ENCODE assay signal across 7 cellular contexts in the genomic region with DNA sequence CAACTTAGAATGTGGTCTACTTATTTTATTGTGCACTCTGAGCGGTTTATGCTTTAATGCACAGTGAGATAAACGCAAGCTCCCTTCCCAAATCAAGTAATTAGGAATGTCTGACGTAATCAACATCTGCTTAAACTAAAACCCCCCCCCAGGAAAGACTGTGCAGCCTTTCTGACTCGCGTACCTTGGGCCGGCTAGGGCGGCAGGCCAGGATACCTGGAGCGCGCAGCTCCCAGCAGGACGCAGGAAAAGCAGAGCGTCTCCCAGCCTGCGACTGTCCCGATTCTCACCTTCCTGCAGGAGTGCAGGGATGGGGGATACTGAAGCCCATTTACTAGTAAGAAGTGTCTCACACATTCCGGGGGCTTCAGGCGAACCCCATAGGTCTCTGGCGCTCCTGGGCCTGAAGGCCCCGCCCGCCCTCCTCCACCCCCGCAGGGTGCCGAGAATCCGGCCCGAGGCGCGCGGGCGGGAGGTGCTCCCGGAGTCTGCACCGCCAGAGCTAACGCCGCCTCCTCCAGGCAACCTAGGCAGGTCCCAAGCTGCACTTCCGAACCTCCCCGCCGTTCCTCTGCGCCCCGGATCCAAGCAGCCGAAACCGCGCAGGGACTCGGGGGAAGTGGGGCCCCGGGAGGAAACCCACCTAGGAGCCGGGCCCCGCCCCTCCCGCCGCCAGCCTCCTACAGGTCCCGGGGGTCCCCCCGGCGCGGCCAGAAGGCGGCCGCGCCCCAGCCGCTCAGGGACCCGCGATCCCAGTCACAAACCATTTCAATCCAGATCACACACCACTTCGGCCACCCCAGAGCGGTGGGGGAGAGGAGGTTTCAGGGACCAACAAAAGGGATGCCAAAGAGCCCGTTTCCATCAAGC. TPM values are rescaled to one million over a fixed set of nuclear protein-coding genes. Genes with fewer than 3 reads are reported as not detected.
DNase-seq lines count a peak whose midpoint lies in the region; FAIRE-seq and TF ChIP-seq lines count a peak whose summit lies in the region.

No MANE protein-coding gene starts in this region.

- FAIRE-seq in bronchial epithelial cell (lab: Jason Lieb, UNC): no peak

- H3K27me3 ChIP-seq in GM23248 (replicated peaks; ENCODE audit: insufficient read depth) (no peaks in the 10 kb centered on the region), bronchial epithelial cell (ENCODE audit: control insufficient read depth, insufficient read depth, low read length) (peaks cover 8% of the 10 kb centered on the region), stomach smooth muscle (ENCODE audit: control insufficient read depth in 1 of 2, insufficient read depth in 2 of 2, low read length in 2 of 2) (no peaks in the 10 kb centered on the region)

- H3F3A ChIP-seq in GM23248 (ENCODE audit: insufficient read depth): peaks cover 10% of the 10 kb centered on the region; the same call in 1 of the 2 replicates

- TF ChIP-seq CTCF in bronchial epithelial cell (IDR thresholded peaks at IDR 0.05; ENCODE audit: insufficient read depth, low read length, severe bottlenecking): peak; percentile 24

- 3 to 5% methylated on average over 24 to 50 of the region's 57 CpGs for WGBS in GM23248 (ENCODE audit: low coverage in 1 of 2, low lambda C conversion rate in 2 of 2, missing lambda C conversion rate in 2 of 2), 2 experiments

- H3K79me2 ChIP-seq in GM23248 (ENCODE audit: insufficient read depth): peaks cover 38% of the 10 kb centered on the region

- H3K9me3 ChIP-seq in GM23248 (ENCODE audit: low read depth) (no peaks in the 10 kb centered on the region), stomach smooth muscle (ENCODE audit: control insufficient read depth in 2 of 2, low read length in 2 of 2) (peaks cover 5 to 7% of the 10 kb centered on the region in 2 donors)

- DNase-seq in GM23248 (peak; percentile 89), NCI-H748 (lab: John Stamatoyannopoulos, UW; ENCODE audit: unreplicated experiment) (peak; percentile 71), bronchial epithelial cell (ENCODE audit: low read depth) (peak; percentile 44), kidney tubule cell (ENCODE audit: low spot score) (peak; percentile 40), cortex of kidney (lab: John Stamatoyannopoulos, UW) (no peak), NOMO-1 (lab: John Stamatoyannopoulos, UW; ENCODE audit: unreplicated experiment in 2 of 2) (no peak)

- H3K9ac ChIP-seq in GM23248 (peak overlapping the region; percentile 79), stomach smooth muscle (ENCODE audit: low read length in 2 of 2) (peak overlapping the region; percentile 74 to 86)

- H3K36me3 ChIP-seq in GM23248 (ENCODE audit: low read depth) (no peaks in the 10 kb centered on the region), bronchial epithelial cell (ENCODE audit: control insufficient read depth, insufficient read depth, low read length) (no peaks in the 10 kb centered on the region), stomach smooth muscle (ENCODE audit: control insufficient read depth in 2 of 2, insufficient read depth in 2 of 2, low read length in 2 of 2) (no peaks in the 10 kb centered on the region)

- H2AFZ ChIP-seq in GM23248: peak overlapping the region; percentile 96

- H3K27ac ChIP-seq in GM23248: peak overlapping the region; percentile 18; the same call in 1 of the 2 replicates
- peak overlapping the region; percentile 93 for H3K27ac ChIP-seq in stomach smooth muscle (ENCODE audit: low read length)

- H3K4me3 ChIP-seq in GM23248 (peak overlapping the region; percentile 79), bronchial epithelial cell (ENCODE audit: low read depth, low read length) (peak overlapping the region; percentile 35), stomach smooth muscle (ENCODE audit: low read length in 2 of 2) (peak overlapping the region; percentile 74 to 89)

- in situ Hi-C loops in GM23248 (cut with MboI): no loop called here

- no peaks in the 10 kb centered on the region for H4K20me1 ChIP-seq in GM23248 (ENCODE audit: insufficient read depth)

- H3K4me2 ChIP-seq in GM23248 (ENCODE audit: unreplicated experiment): peak overlapping the region; percentile 87

- H3K4me1 ChIP-seq in GM23248 (ENCODE audit: insufficient read depth) (peaks cover 30% of the 10 kb centered on the region), stomach smooth muscle (ENCODE audit: control insufficient read depth, insufficient read depth, low read length) (peaks cover 27% of the 10 kb centered on the region)

- H3K9me2 ChIP-seq in GM23248 (ENCODE audit: insufficient read depth): no peaks in the 10 kb centered on the region

RNA-seq across cellular contexts. Expression of gene ROR2, which starts 1.4 kb away (rescaled TPM):
- total RNA-seq in GM23248 (2014; rRNA removed; shearing (Covaris generic)): 8.2 and 12.9 TPM in 2 replicates
- 7.1 and 7.7 TPM in 2 replicates for polyA plus RNA-seq in GM23248 (2016; fragmentation: Nextera tagmentation; extraction: Ambion mirVana)
- total RNA-seq in bronchial epithelial cell: 0.13 and 0.26 TPM in 2 replicates

Comparison
In these comparisons a context has a peak if more than half of its experiments do, and no peak if none do; other contexts are left out.
1. DNase-seq: peak in GM23248 (single experiment), NCI-H748 (single experiment), bronchial epithelial cell (single experiment) and kidney tubule cell (single experiment); none in cortex of kidney (single experiment) and NOMO-1 (0 of 2).
2. Peak in every context shown above with its lines, with median percentiles within 50 percentile points of each other: H3K4me3 ChIP-seq.